1 cellular context compared by ENCODE assay signal in the genomic region with DNA sequence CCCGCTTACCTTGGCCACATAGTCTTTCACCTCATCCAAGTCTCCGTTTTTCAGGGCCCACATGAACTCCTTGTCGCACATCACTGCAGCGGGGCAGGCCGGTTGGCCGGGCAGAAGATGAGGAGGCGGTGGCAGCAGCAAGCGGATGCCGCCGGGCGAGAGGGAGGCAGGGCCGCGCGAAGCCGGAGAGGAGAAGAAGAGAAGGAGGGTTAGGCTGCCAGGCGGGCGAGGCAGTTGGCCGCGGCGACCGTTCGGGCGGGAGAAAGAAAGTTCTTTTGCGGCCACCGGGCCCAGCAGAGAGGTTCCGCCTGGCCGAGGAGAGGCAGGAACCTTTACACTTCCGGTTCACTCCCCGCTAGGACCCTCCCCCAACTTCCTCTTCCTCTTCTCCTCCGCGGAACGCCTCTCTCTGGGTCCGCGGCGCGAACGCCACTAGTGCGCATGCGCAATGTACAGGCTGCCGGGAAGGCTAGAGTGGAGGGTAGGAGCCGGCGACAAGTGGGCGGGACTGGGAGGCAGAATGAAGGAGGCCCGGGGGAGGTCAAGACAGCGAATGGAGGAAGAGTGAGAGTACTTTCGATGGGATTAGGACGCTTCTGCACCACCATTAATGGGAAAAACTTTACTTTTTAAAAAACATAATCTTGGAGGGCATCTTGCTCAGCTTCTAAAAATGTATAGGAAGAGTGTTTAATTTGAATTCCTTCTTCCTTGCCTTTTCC.
TF ChIP-seq lines count a peak whose summit lies in the region.

A gene with protein sequence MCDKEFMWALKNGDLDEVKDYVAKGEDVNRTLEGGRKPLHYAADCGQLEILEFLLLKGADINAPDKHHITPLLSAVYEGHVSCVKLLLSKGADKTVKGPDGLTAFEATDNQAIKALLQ (minus strand): TSS at position 340 of the 722 bp plus-strand sequence. CDS start 259 bp downstream, at position 81.

TF ChIP-seq in K562, 482 proteins besides CTCF, POLR2A, EP300 and RAD21 (continued from another document and continues in another):
- no peak for TF ChIP-seq DACH1 (IDR thresholded peaks at IDR 0.05; ENCODE audit: partially characterized antibody)
- no peak for TF ChIP-seq ZNF175 (CRISPR knock-in tag; IDR thresholded peaks at IDR 0.05; ENCODE audit: low read depth)
- peak; percentile 60 for TF ChIP-seq RBM39 (optimal IDR thresholded peaks at IDR 0.05; ENCODE audit: low read depth, low read length)
- no peak for TF ChIP-seq STAT5A (IDR thresholded peaks at IDR 0.05; ENCODE audit: borderline replicate concordance, low read length)
- TF ChIP-seq TCF3 (CRISPR knock-in tag; IDR thresholded peaks at IDR 0.05): peak; percentile 8; the same call in 1 of the 2 replicates
- TF ChIP-seq, protein P1, sequence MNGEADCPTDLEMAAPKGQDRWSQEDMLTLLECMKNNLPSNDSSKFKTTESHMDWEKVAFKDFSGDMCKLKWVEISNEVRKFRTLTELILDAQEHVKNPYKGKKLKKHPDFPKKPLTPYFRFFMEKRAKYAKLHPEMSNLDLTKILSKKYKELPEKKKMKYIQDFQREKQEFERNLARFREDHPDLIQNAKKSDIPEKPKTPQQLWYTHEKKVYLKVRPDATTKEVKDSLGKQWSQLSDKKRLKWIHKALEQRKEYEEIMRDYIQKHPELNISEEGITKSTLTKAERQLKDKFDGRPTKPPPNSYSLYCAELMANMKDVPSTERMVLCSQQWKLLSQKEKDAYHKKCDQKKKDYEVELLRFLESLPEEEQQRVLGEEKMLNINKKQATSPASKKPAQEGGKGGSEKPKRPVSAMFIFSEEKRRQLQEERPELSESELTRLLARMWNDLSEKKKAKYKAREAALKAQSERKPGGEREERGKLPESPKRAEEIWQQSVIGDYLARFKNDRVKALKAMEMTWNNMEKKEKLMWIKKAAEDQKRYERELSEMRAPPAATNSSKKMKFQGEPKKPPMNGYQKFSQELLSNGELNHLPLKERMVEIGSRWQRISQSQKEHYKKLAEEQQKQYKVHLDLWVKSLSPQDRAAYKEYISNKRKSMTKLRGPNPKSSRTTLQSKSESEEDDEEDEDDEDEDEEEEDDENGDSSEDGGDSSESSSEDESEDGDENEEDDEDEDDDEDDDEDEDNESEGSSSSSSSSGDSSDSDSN (IDR thresholded peaks at IDR 0.05; ENCODE audit: borderline replicate concordance in 1 of 2, low read depth in 2 of 2, low read length in 2 of 2): 0 out of 4 replicates have a peak, but pooled peaks have one; percentile 28 to 68
- TF ChIP-seq ZZZ3 (IDR thresholded peaks at IDR 0.05): no peak
- peak; percentile 98; the same call in 1 of the 2 replicates for TF ChIP-seq PHF8 (IDR thresholded peaks at IDR 0.05; ENCODE audit: borderline replicate concordance, low read length)
- TF ChIP-seq ZNF780A (CRISPR knock-in tag; IDR thresholded peaks at IDR 0.05): no peak
- peak; percentile 65 for TF ChIP-seq RBM25 (IDR thresholded peaks at IDR 0.05; ENCODE audit: low read depth, low read length, severe bottlenecking)
- TF ChIP-seq, protein P2, sequence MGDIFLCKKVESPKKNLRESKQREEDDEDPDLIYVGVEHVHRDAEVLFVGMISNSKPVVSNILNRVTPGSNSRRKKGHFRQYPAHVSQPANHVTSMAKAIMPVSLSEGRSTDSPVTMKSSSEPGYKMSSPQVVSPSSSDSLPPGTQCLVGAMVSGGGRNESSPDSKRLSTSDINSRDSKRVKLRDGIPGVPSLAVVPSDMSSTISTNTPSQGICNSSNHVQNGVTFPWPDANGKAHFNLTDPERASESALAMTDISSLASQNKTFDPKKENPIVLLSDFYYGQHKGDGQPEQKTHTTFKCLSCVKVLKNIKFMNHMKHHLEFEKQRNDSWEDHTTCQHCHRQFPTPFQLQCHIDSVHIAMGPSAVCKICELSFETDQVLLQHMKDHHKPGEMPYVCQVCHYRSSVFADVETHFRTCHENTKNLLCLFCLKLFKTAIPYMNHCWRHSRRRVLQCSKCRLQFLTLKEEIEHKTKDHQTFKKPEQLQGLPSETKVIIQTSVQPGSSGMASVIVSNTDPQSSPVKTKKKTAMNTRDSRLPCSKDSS (IDR thresholded peaks at IDR 0.05; ENCODE audit: low read depth, partially characterized antibody): no peak
- peak; percentile 79; the same call in 1 of the 2 replicates for TF ChIP-seq BRD4 (IDR thresholded peaks at IDR 0.05)
- no peak for TF ChIP-seq KAT2B (IDR thresholded peaks at IDR 0.05; ENCODE audit: low read depth, low read length)
- no peak for TF ChIP-seq AFF1 (IDR thresholded peaks at IDR 0.05; ENCODE audit: low read depth in 1 of 2, partially characterized antibody in 2 of 2)
- peak; percentile 99 for TF ChIP-seq NR2C1 (IDR thresholded peaks at IDR 0.05)
- TF ChIP-seq NR2C1 (tag; IDR thresholded peaks at IDR 0.05): peak; percentile 98
- no peak for TF ChIP-seq HMG20B (CRISPR knock-in tag; IDR thresholded peaks at IDR 0.05)
- TF ChIP-seq E2F1 (CRISPR knock-in tag; IDR thresholded peaks at IDR 0.05): no peak
- TF ChIP-seq KDM1A (IDR thresholded peaks at IDR 0.05): peak in 1 of 2 experiments; percentile 77; a peak in 2 of 4 replicates
- no peak for TF ChIP-seq CBX8 (IDR thresholded peaks at IDR 0.05; ENCODE audit: borderline replicate concordance, extremely low read depth, low read depth, low read length, poor library complexity, severe bottlenecking)
- no peak for TF ChIP-seq MCM7 (IDR thresholded peaks at IDR 0.05)
- peak; percentile 79; the same call in 1 of the 2 replicates for TF ChIP-seq CC2D1A (IDR thresholded peaks at IDR 0.05)
- no peak for TF ChIP-seq ZNF239 (CRISPR knock-in tag; IDR thresholded peaks at IDR 0.05)
- TF ChIP-seq ARID1B (IDR thresholded peaks at IDR 0.05): peak; percentile 10; the same call in 1 of the 2 replicates
- TF ChIP-seq FOXO4 (CRISPR knock-in tag; IDR thresholded peaks at IDR 0.05): peak; percentile 63; the same call in 1 of the 2 replicates
- TF ChIP-seq PTRF (tag; IDR thresholded peaks at IDR 0.05): no peak
- no peak for TF ChIP-seq TFAM (CRISPR knock-in tag; conservative IDR thresholded peaks at IDR 0.05)
- peak; percentile 92 for TF ChIP-seq EGR1 (conservative IDR thresholded peaks at IDR 0.05)
- TF ChIP-seq ZNF143 (CRISPR knock-in tag; IDR thresholded peaks at IDR 0.05): no peak
- TF ChIP-seq ZNF699 (CRISPR knock-in tag; IDR thresholded peaks at IDR 0.05; ENCODE audit: insufficient replicate concordance): no peak
- TF ChIP-seq, protein P3, sequence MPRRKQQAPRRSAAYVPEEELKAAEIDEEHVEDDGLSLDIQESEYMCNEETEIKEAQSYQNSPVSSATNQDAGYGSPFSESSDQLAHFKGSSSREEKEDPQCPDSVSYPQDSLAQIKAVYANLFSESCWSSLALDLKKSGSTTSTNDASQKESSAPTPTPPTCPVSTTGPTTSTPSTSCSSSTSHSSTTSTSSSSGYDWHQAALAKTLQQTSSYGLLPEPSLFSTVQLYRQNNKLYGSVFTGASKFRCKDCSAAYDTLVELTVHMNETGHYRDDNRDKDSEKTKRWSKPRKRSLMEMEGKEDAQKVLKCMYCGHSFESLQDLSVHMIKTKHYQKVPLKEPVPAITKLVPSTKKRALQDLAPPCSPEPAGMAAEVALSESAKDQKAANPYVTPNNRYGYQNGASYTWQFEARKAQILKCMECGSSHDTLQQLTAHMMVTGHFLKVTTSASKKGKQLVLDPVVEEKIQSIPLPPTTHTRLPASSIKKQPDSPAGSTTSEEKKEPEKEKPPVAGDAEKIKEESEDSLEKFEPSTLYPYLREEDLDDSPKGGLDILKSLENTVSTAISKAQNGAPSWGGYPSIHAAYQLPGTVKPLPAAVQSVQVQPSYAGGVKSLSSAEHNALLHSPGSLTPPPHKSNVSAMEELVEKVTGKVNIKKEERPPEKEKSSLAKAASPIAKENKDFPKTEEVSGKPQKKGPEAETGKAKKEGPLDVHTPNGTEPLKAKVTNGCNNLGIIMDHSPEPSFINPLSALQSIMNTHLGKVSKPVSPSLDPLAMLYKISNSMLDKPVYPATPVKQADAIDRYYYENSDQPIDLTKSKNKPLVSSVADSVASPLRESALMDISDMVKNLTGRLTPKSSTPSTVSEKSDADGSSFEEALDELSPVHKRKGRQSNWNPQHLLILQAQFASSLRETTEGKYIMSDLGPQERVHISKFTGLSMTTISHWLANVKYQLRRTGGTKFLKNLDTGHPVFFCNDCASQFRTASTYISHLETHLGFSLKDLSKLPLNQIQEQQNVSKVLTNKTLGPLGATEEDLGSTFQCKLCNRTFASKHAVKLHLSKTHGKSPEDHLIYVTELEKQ (CRISPR knock-in tag; IDR thresholded peaks at IDR 0.05): no peak
- peak; percentile 17; the same call in 1 of the 2 replicates for TF ChIP-seq BHLHE40 (IDR thresholded peaks at IDR 0.05; ENCODE audit: low read length)
- peak; percentile 59 for TF ChIP-seq MTA3 (IDR thresholded peaks at IDR 0.05; ENCODE audit: borderline replicate concordance)
- peak; percentile 3; the same call in 1 of the 2 replicates for TF ChIP-seq NFIC (IDR thresholded peaks at IDR 0.05)
- TF ChIP-seq CEBPG (CRISPR knock-in tag; IDR thresholded peaks at IDR 0.05): 0 out of 2 replicates have a peak, but pooled peaks have one; percentile 51
- TF ChIP-seq CEBPG (tag; conservative IDR thresholded peaks at IDR 0.05 in 1 of 2, IDR thresholded peaks at IDR 0.05 in 1 of 2): no peak
- no peak for TF ChIP-seq ZFP36 (IDR thresholded peaks at IDR 0.05; ENCODE audit: low read depth, low read length, partially characterized antibody)
- TF ChIP-seq ERF (CRISPR knock-in tag; IDR thresholded peaks at IDR 0.05): peak; percentile 78; the same call in 1 of the 2 replicates
- peak in 1 of 2 experiments; percentile 96; a peak in 1 of 4 replicates for TF ChIP-seq KDM4B (IDR thresholded peaks at IDR 0.05; ENCODE audit: borderline replicate concordance in 2 of 2, low read depth in 1 of 2)
- no peak for TF ChIP-seq BDP1 (IDR thresholded peaks at IDR 0.05; ENCODE audit: insufficient read depth, insufficient read length)
- no peak for TF ChIP-seq ZNF695 (CRISPR knock-in tag; IDR thresholded peaks at IDR 0.05)
- no peak for TF ChIP-seq SMAD4 (CRISPR knock-in tag; conservative IDR thresholded peaks at IDR 0.05)
- no peak for TF ChIP-seq TEAD2 (tag; IDR thresholded peaks at IDR 0.05)
- TF ChIP-seq CSDE1 (IDR thresholded peaks at IDR 0.05): no peak
- peak; percentile 73 for TF ChIP-seq TCF7L2 (IDR thresholded peaks at IDR 0.05; ENCODE audit: low read depth, low read length)
- TF ChIP-seq SRSF3 (IDR thresholded peaks at IDR 0.05; ENCODE audit: insufficient read depth, low read length): 0 out of 2 replicates have a peak, but pooled peaks have one; percentile 74
- TF ChIP-seq SMARCE1 (IDR thresholded peaks at IDR 0.05): peak; percentile 72; the same call in 1 of the 2 replicates
- no peak for TF ChIP-seq ZBTB43 (CRISPR knock-in tag; IDR thresholded peaks at IDR 0.05)
